In genomic region chr14:37615582-37616289, GRCh38 we compare ENCODE assay signal across 22 cellular contexts. TPM values are rescaled to one million over a fixed set of nuclear protein-coding genes. Genes with fewer than 3 reads are reported as not detected.
DNase-seq lines count a peak whose midpoint lies in the region; ATAC-seq, FAIRE-seq and TF ChIP-seq lines count a peak whose summit lies in the region.
"Had no signal": no experiment of that assay in that cellular context is flagged by ENCODE, and none has a peak within 500 bp of the region (broad histone marks: within the 10 kb centered on the region; RNA-seq: fewer than 3 reads in every experiment).

No MANE protein-coding gene starts in this region.

- FAIRE-seq in A204.1 (lab: Jason Lieb, UNC) (peak; percentile 54), bronchial epithelial cell (lab: Jason Lieb, UNC) (peak; percentile 79)
- FAIRE-seq: A549, GM12892, H54 had no signal

- H3F3A ChIP-seq in PC-3 (ENCODE audit: low read length, unreplicated experiment): peaks cover 3% of the 10 kb centered on the region

- peak overlapping the region; percentile 33; the same call in 1 of the 2 replicates for H3K27ac ChIP-seq in 22Rv1
- peak overlapping the region; percentile 49 for H3K27ac ChIP-seq in PC-3 (ENCODE audit: low read length)
- H3K27ac ChIP-seq in osteoblast (ENCODE audit: low read depth, low read length): no peak overlapping the region
- H3K27ac ChIP-seq: A549; BLaER1 treated with 17β-estradiol and CSF1 and Interleukin-3, amounts not matched to agents 10 nM and 100 nM had no signal

- ATAC-seq in PC-3 (peak; percentile 51; the same call in 1 of the 2 replicates), HG02763 (IDR thresholded peaks at IDR 0.05; ENCODE audit: unreplicated experiment) (no peak)
- ATAC-seq: A549 had no signal

- CTCF ChIA-PET in PC-3 (lab: Charles Lee): no interaction called here

- TF ChIP-seq CTCF in 22Rv1 (IDR thresholded peaks at IDR 0.05): no peak
- TF ChIP-seq CTCF in PC-3 (conservative IDR thresholded peaks at IDR 0.05; ENCODE audit: low read depth, low read length): no peak
- no peak for TF ChIP-seq CTCF in bronchial epithelial cell (IDR thresholded peaks at IDR 0.05; ENCODE audit: insufficient read depth, low read length, severe bottlenecking)
- TF ChIP-seq CTCF in osteoblast (IDR thresholded peaks at IDR 0.05; ENCODE audit: extremely low read depth, low read depth, low read length): no peak

- BruUV-seq in PC-3 (replicated peaks; lab: Mats Ljungman, UMichigan): no TSS peak

- no peak overlapping the region for H3K4me2 ChIP-seq in PC-3 (ENCODE audit: low read length)
- no peak overlapping the region for H3K4me2 ChIP-seq in osteoblast (ENCODE audit: insufficient read depth, low read length)
- H3K4me2 ChIP-seq: A549; BLaER1 treated with 17β-estradiol and CSF1 and Interleukin-3, amounts not matched to agents 10 nM and 100 nM had no signal

- H3K36me3 ChIP-seq in PC-3 (ENCODE audit: low read depth, low read length) (peaks cover 38% of the 10 kb centered on the region), bronchial epithelial cell (ENCODE audit: control insufficient read depth, insufficient read depth, low read length) (no peaks in the 10 kb centered on the region), osteoblast (ENCODE audit: insufficient read depth, low read length) (no peaks in the 10 kb centered on the region)
- H3K36me3 ChIP-seq: BE2C; BLaER1 treated with 17β-estradiol and CSF1 and Interleukin-3, amounts not matched to agents 10 nM and 100 nM; HAP-1 had no signal

- H3K4me1 ChIP-seq in PC-3 (ENCODE audit: insufficient read depth, low read length): peaks cover 3% of the 10 kb centered on the region; the same call in 1 of the 2 replicates
- H3K4me1 ChIP-seq in osteoblast (ENCODE audit: insufficient read depth, low read length): no peaks in the 10 kb centered on the region
- H3K4me1 ChIP-seq: A549; BE2C; BLaER1 treated with 17β-estradiol and CSF1 and Interleukin-3, amounts not matched to agents 10 nM and 100 nM; HAP-1 had no signal

- no peak overlapping the region for H3K9ac ChIP-seq in PC-3 (ENCODE audit: low read length)
- H3K9ac ChIP-seq: BLaER1 treated with 17β-estradiol and CSF1 and Interleukin-3, amounts not matched to agents 10 nM and 100 nM had no signal

- intact Hi-C loops in PC-3 (cut with micrococcal nuclease): no loop called here

- H3K4me3 ChIP-seq in PC-3 (ENCODE audit: low read length) (no peak overlapping the region), bronchial epithelial cell (ENCODE audit: low read depth, low read length) (no peak overlapping the region), osteoblast (ENCODE audit: insufficient read depth, low read length) (no peak overlapping the region)
- H3K4me3 ChIP-seq: A549; BLaER1 treated with 17β-estradiol and CSF1 and Interleukin-3, amounts not matched to agents 10 nM and 100 nM; HAP-1 had no signal

- H3K9me3 ChIP-seq in PC-3 (ENCODE audit: low read length) (peaks cover 27% of the 10 kb centered on the region), osteoblast (ENCODE audit: low read depth, low read length) (peaks cover 4% of the 10 kb centered on the region)
- H3K9me3 ChIP-seq: BE2C had no signal

- peak; percentile 62 for DNase-seq in PC-3
- DNase-seq in bronchial epithelial cell (ENCODE audit: low read depth): peak; percentile 15
- no peak for DNase-seq in osteoblast (ENCODE audit: insufficient read length, low spot score, missing footprints)
- no peak for DNase-seq in GDM1 (lab: John Stamatoyannopoulos, UW)
- DNase-seq: ACHN; AML-193; BE2C; Calu3; CD4-positive, alpha-beta memory T cell; COR-L47; DMS53; DMS79 treated with DMSO at 0.1 percent for 48 hours; GOT3 had no signal

- H2AFZ ChIP-seq in PC-3 (ENCODE audit: low read length) (no peak overlapping the region), osteoblast (ENCODE audit: low read length) (no peak overlapping the region)

- H3K79me2 ChIP-seq in PC-3 (ENCODE audit: low read length) (no peaks in the 10 kb centered on the region), osteoblast (ENCODE audit: insufficient read depth, low read length) (no peaks in the 10 kb centered on the region)

- no peaks in the 10 kb centered on the region for H4K20me1 ChIP-seq in PC-3 (ENCODE audit: low read length)
- H4K20me1 ChIP-seq in osteoblast (ENCODE audit: insufficient read depth, low read length): no peaks in the 10 kb centered on the region
- H4K20me1 ChIP-seq: BLaER1 treated with 17β-estradiol and CSF1 and Interleukin-3, amounts not matched to agents 10 nM and 100 nM had no signal

- no peaks in the 10 kb centered on the region for H3K27me3 ChIP-seq in PC-3 (ENCODE audit: low read length)
- no peaks in the 10 kb centered on the region for H3K27me3 ChIP-seq in bronchial epithelial cell (ENCODE audit: control insufficient read depth, insufficient read depth, low read length)
- H3K27me3 ChIP-seq in osteoblast (ENCODE audit: insufficient read depth, low read length): peaks cover 25% of the 10 kb centered on the region
- H3K27me3 ChIP-seq: BLaER1 treated with 17β-estradiol and CSF1 and Interleukin-3, amounts not matched to agents 10 nM and 100 nM had no signal

- POLR2A ChIA-PET in PC-3 (lab: Charles Lee; ENCODE audit: unreplicated experiment): no interaction called here

- H3K9me2 ChIP-seq in PC-3 (replicated peaks; ENCODE audit: low read length): no peaks in the 10 kb centered on the region

RNA-seq across cellular contexts. Expression of gene TTC6, which starts 20.3 kb away (rescaled TPM):
- total RNA-seq in PC-3 (2014; rRNA removed): 13.4 and 18.0 TPM in 2 replicates
- total RNA-seq in bronchial epithelial cell: 0.53 and 1.2 TPM in 2 replicates
- total RNA-seq in osteoblast: under 0.01 TPM in 2 replicates
- total RNA-seq: CD4-positive, alpha-beta memory T cell; G401 had no signal

RNA-seq across cellular contexts. Expression of gene FOXA1, which starts 20.7 kb away (rescaled TPM):
- total RNA-seq in PC-3 (2014; rRNA removed): 212 and 249 TPM in 2 replicates
- 4.9 and 5.3 TPM in 2 replicates for total RNA-seq in bronchial epithelial cell
- 0.36 TPM in 1 of 2 replicates, not detected in the other for total RNA-seq in osteoblast
- total RNA-seq: CD4-positive, alpha-beta memory T cell; G401 had no signal

Comparison
In these comparisons a context has a peak if more than half of its experiments do, and no peak if none do; other contexts are left out.
1. DNase-seq: peak in PC-3 (single experiment) and bronchial epithelial cell (single experiment); none in osteoblast (single experiment) and GDM1 (single experiment).
2. RNA of gene FOXA1, which starts 20.7 kb away (total RNA-seq): 212 to 249 TPM in PC-3; 4.9 to 5.3 TPM in bronchial epithelial cell and 0.36 TPM in osteoblast; every median in the first group is over 10 times any median in the second.